Comparison of ENCODE assay signal across 33 cellular contexts in the genomic region with DNA sequence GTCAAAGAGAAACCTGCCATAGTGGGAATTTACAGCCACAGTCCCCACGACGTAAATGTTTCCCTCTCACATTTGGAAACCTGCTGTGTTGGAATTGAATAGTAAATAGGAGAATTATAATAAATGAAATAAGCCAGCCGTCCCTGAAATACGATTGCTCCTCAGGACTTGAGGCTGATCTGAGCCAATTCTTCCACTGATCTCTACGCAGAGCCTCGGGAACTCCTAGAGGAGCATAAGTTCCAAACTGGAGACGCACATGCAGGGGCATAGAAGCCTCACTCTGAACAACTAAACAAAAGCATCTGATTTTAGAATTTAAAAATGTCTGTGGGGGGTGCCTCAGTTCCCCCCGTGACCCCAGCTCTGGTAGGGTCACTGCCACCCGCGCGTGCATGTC. TPM values are rescaled to one million over a fixed set of nuclear protein-coding genes. Genes with fewer than 3 reads are reported as not detected.
DNase-seq lines count a peak whose midpoint lies in the region; ATAC-seq and TF ChIP-seq lines count a peak whose summit lies in the region.
"Had no signal": no experiment of that assay in that cellular context is flagged by ENCODE, and none has a peak within 500 bp of the region (broad histone marks: within the 10 kb centered on the region; RNA-seq: fewer than 3 reads in every experiment).

No MANE protein-coding gene starts in this region.

- H3K27me3 Mint-ChIP-seq in type B pancreatic cell: peaks cover 3% of the 10 kb centered on the region

- H3K4me3 Mint-ChIP-seq in type B pancreatic cell: no peak overlapping the region
- H3K4me3 Mint-ChIP-seq: activated CD8-positive, alpha-beta memory T cell treated with anti-CD3 and anti-CD28 coated beads, Interleukin-2, amount 10 ng/mL, durations not matched to agents 7 days and 5 days; activated T-cell treated with anti-CD3 and anti-CD28 coated beads, Interleukin-2, amount 50 U/mL, for 72 hours; CD8-positive, alpha-beta T cell; naive thymus-derived CD8-positive, alpha-beta T cell; stimulated activated effector memory CD8-positive, alpha-beta T cell treated with anti-CD3 and anti-CD28 coated beads, Interleukin-12 subunit alpha, Interleukin-12 subunit beta, amount 100 ng/mL, for 72 hours had no signal

- no peaks in the 10 kb centered on the region for H3K9me2 ChIP-seq in hepatocyte (replicated peaks; ENCODE audit: insufficient read depth)
- H3K9me2 ChIP-seq in PC-9 (ENCODE audit: insufficient read depth): no peaks in the 10 kb centered on the region

- H3K9me3 Mint-ChIP-seq in type B pancreatic cell: no peaks in the 10 kb centered on the region
- H3K9me3 Mint-ChIP-seq: activated T-cell treated with anti-CD3 and anti-CD28 coated beads, Interleukin-2, amount 50 U/mL, for 72 hours; CD8-positive, alpha-beta T cell; naive thymus-derived CD8-positive, alpha-beta T cell; stimulated activated effector memory CD8-positive, alpha-beta T cell treated with anti-CD3 and anti-CD28 coated beads, Interleukin-12 subunit alpha, Interleukin-12 subunit beta, amount 100 ng/mL, for 72 hours had no signal

- no peak for TF ChIP-seq CTCF in hepatocyte (IDR thresholded peaks at IDR 0.05; ENCODE audit: poor library complexity)
- TF ChIP-seq CTCF in type B pancreatic cell (conservative IDR thresholded peaks at IDR 0.05): no peak
- no peak for TF ChIP-seq CTCF in PC-9 (conservative IDR thresholded peaks at IDR 0.05)

- H3K79me2 ChIP-seq in hepatocyte (no peaks in the 10 kb centered on the region), PC-9 (ENCODE audit: low read depth) (no peaks in the 10 kb centered on the region)
- H3K79me2 ChIP-seq: parathyroid adenoma had no signal

- 50% methylated on average over 11 of the region's 11 CpGs for WGBS in right cardiac atrium
- WGBS in hepatocyte (ENCODE audit: low lambda C conversion rate, missing lambda C conversion rate): 57% methylated on average over 11 of the region's 11 CpGs

- POLR2A ChIA-PET in PC-9 (lab: Charles Lee; ENCODE audit: unreplicated experiment): no interaction called here

- H2AFZ ChIP-seq in hepatocyte (no peak overlapping the region), PC-9 (no peak overlapping the region)
- H2AFZ ChIP-seq: parathyroid adenoma had no signal

- H3K27ac ChIP-seq in right cardiac atrium (ENCODE audit: low read length): no peak overlapping the region
- peak overlapping the region; percentile 65 for H3K27ac ChIP-seq in hepatocyte
- no peak overlapping the region for H3K27ac ChIP-seq in PC-9
- H3K27ac ChIP-seq: 22Rv1, adrenal gland, brain microvascular endothelial cell, parathyroid adenoma, Peyer's patch had no signal

- H3K36me3 ChIP-seq in hepatocyte (replicated peaks; ENCODE audit: insufficient read depth, low read depth): no peaks in the 10 kb centered on the region
- H3K36me3 ChIP-seq in PC-9 (ENCODE audit: low read depth): no peaks in the 10 kb centered on the region
- H3K36me3 ChIP-seq: adrenal gland, brain microvascular endothelial cell, Peyer's patch had no signal

- no peaks in the 10 kb centered on the region for H3F3A ChIP-seq in PC-9 (ENCODE audit: insufficient read depth, low read depth)

- H3K27me3 ChIP-seq in right cardiac atrium (ENCODE audit: control insufficient read depth, insufficient read depth): no peaks in the 10 kb centered on the region
- H3K27me3 ChIP-seq in hepatocyte: no peaks in the 10 kb centered on the region
- H3K27me3 ChIP-seq in PC-9 (ENCODE audit: insufficient read depth, low read depth): no peaks in the 10 kb centered on the region
- H3K27me3 ChIP-seq: adrenal gland, brain microvascular endothelial cell, Peyer's patch had no signal

- H3K4me3 ChIP-seq in right cardiac atrium (ENCODE audit: low read length) (no peak overlapping the region), hepatocyte (no peak overlapping the region), PC-9 (no peak overlapping the region)
- H3K4me3 ChIP-seq: adrenal gland, GM12878, Peyer's patch had no signal

- no peak for ATAC-seq in left ventricle myocardium superior
- ATAC-seq in right cardiac atrium: no peak
- ATAC-seq: activated CD8-positive, alpha-beta memory T cell treated with anti-CD3 and anti-CD28 coated beads, Interleukin-2, amount 10 ng/mL, durations not matched to agents 7 days and 5 days; activated T-cell treated with anti-CD3 and anti-CD28 coated beads, Interleukin-2, amount 50 U/mL, for 72 hours; CD8-positive, alpha-beta T cell; GM12878; naive thymus-derived CD8-positive, alpha-beta T cell; stimulated activated effector memory CD8-positive, alpha-beta T cell treated with anti-CD3 and anti-CD28 coated beads, Interleukin-12 subunit alpha, Interleukin-12 subunit beta, amount 100 ng/mL, for 72 hours had no signal

- H3K4me2 ChIP-seq in hepatocyte (peak overlapping the region; percentile 55), PC-9 (no peak overlapping the region)

- H3K27ac Mint-ChIP-seq in type B pancreatic cell: peak overlapping the region; percentile 42
- H3K27ac Mint-ChIP-seq: activated CD8-positive, alpha-beta memory T cell treated with anti-CD3 and anti-CD28 coated beads, Interleukin-2, amount 10 ng/mL, durations not matched to agents 7 days and 5 days; activated T-cell treated with anti-CD3 and anti-CD28 coated beads, Interleukin-2, amount 50 U/mL, for 72 hours; CD8-positive, alpha-beta T cell; naive thymus-derived CD8-positive, alpha-beta T cell; stimulated activated effector memory CD8-positive, alpha-beta T cell treated with anti-CD3 and anti-CD28 coated beads, Interleukin-12 subunit alpha, Interleukin-12 subunit beta, amount 100 ng/mL, for 72 hours had no signal

- H4K20me1 ChIP-seq in hepatocyte (ENCODE audit: insufficient read depth, poor library complexity, severe bottlenecking) (no peaks in the 10 kb centered on the region), PC-9 (ENCODE audit: insufficient read depth) (no peaks in the 10 kb centered on the region)

- DNase-seq in left ventricle myocardium superior: peak; percentile 4
- no peak for DNase-seq in right cardiac atrium
- DNase-seq in hepatocyte (ENCODE audit: low spot score): no peak
- DNase-seq in type B pancreatic cell (ENCODE audit: extremely low spot score, unreplicated experiment): no peak
- no peak for DNase-seq in PC-9
- DNase-seq in activated CD8-positive, alpha-beta memory T cell treated with anti-CD3 and anti-CD28 coated beads, Interleukin-2, amount 50 U/mL, for 48 hours: no peak
- DNase-seq: activated CD4-positive, alpha-beta T cell treated with anti-CD3 and anti-CD28 coated beads, Interleukin-2, amount 50 U/mL, for 1 hour; activated CD8-positive, alpha-beta memory T cell treated with anti-CD3 and anti-CD28 coated beads, Interleukin-2, amount 10 ng/mL, durations not matched to agents 7 days and 5 days; activated naive CD4-positive, alpha-beta T cell treated with Interleukin-2 at 50 U/mL for 16 hours; activated T-cell treated with anti-CD3 and anti-CD28 coated beads, Interleukin-2, amount 50 U/mL, for 72 hours; adrenal gland; brain microvascular endothelial cell; CD8-positive, alpha-beta T cell; HCEC 1CT; islet precursor cell; MM.1S; naive thymus-derived CD8-positive, alpha-beta T cell; NCI-H1417; NCI-H2081; NCI-H2227 treated with DMSO at 0.1 percent for 48 hours; NCI-H526 treated with DMSO at 0.1 percent for 48 hours; Peyer's patch; SHP77 treated with DMSO at 0.1 percent for 48 hours; stimulated activated CD4-positive, alpha-beta T cell treated with anti-CD3 and anti-CD28 coated beads, Interleukin-4, amount 100 ng/mL, for 24 hours; T1000 had no signal

- H3K9me3 ChIP-seq in right cardiac atrium (ENCODE audit: control insufficient read depth, low read length): no peaks in the 10 kb centered on the region
- H3K9me3 ChIP-seq in hepatocyte (ENCODE audit: low read depth): no peaks in the 10 kb centered on the region
- no peaks in the 10 kb centered on the region for H3K9me3 ChIP-seq in PC-9 (ENCODE audit: insufficient read depth, low read depth)
- H3K9me3 ChIP-seq: adrenal gland, Peyer's patch had no signal

- intact Hi-C loops in left ventricle myocardium superior (cut with micrococcal nuclease) (no loop called here), right cardiac atrium (cut with DNase I) (no loop called here), PC-9 (cut with micrococcal nuclease; ENCODE audit: unreplicated experiment) (no loop called here)

- H3K4me1 ChIP-seq in right cardiac atrium (ENCODE audit: control insufficient read depth, insufficient read depth, low read length) (no peaks in the 10 kb centered on the region), hepatocyte (ENCODE audit: insufficient read depth) (peaks cover 34% of the 10 kb centered on the region), PC-9 (replicated peaks; ENCODE audit: insufficient read depth) (no peaks in the 10 kb centered on the region)
- H3K4me1 ChIP-seq: adrenal gland, parathyroid adenoma had no signal

- no peaks in the 10 kb centered on the region for H3K36me3 Mint-ChIP-seq in type B pancreatic cell
- H3K36me3 Mint-ChIP-seq: activated CD8-positive, alpha-beta memory T cell treated with anti-CD3 and anti-CD28 coated beads, Interleukin-2, amount 10 ng/mL, durations not matched to agents 7 days and 5 days; CD8-positive, alpha-beta T cell; naive thymus-derived CD8-positive, alpha-beta T cell; stimulated activated effector memory CD8-positive, alpha-beta T cell treated with anti-CD3 and anti-CD28 coated beads, Interleukin-12 subunit alpha, Interleukin-12 subunit beta, amount 100 ng/mL, for 72 hours had no signal

- CTCF ChIA-PET in PC-9 (lab: Charles Lee): no interaction called here

- BruUV-seq in PC-9 (replicated peaks; lab: Mats Ljungman, UMichigan): no TSS peak

- H3K4me1 Mint-ChIP-seq in type B pancreatic cell (ENCODE audit: unreplicated experiment): peaks cover 26% of the 10 kb centered on the region

RNA-seq across cellular contexts. Expression of gene TEX19, which starts 10.2 kb away (rescaled TPM):
- total RNA-seq in left ventricle myocardium superior: not detected
- total RNA-seq in right cardiac atrium: not detected
- not detected for polyA plus RNA-seq in right cardiac atrium
- total RNA-seq in hepatocyte: not detected in 2 replicates
- not detected in 2 replicates for polyA plus RNA-seq in hepatocyte
- 0.14 TPM in 1 of 2 replicates, not detected in the other for total RNA-seq in type B pancreatic cell (ENCODE audit: low replicate concordance)
- 0.24 and 0.28 TPM in 2 replicates for total RNA-seq in PC-9 (2021)
- total RNA-seq: CD8-positive, alpha-beta T cell; cerebellum; naive thymus-derived CD8-positive, alpha-beta T cell; Peyer's patch; temporal lobe had no signal
- polyA plus RNA-seq: adrenal gland; liver; naive thymus-derived CD8-positive, alpha-beta T cell had no signal

RNA-seq across cellular contexts. Expression of gene SECTM1, which starts 15.3 kb away (rescaled TPM):
- total RNA-seq in left ventricle myocardium superior (5.5 TPM), right cardiac atrium (1 to 10 TPM; 2.8 to 5.7 (median 3.3) TPM), hepatocyte (9.3 and 9.7 TPM in 2 replicates), type B pancreatic cell (ENCODE audit: low replicate concordance) (13.2 and 17.7 TPM in 2 replicates), PC-9 (2021) (3.6 and 6.3 TPM in 2 replicates)
- polyA plus RNA-seq in right cardiac atrium (2.5 TPM), hepatocyte (9.9 and 15.0 TPM in 2 replicates)
- total RNA-seq: GM12878 had no signal

RNA-seq across cellular contexts. Expression of gene UTS2R, which starts 22.7 kb away (rescaled TPM):
- total RNA-seq in left ventricle myocardium superior: 2.1 TPM
- 1 to 10 TPM; 2.3 to 7.5 (median 4.6) TPM for total RNA-seq in right cardiac atrium
- 1.0 TPM for polyA plus RNA-seq in right cardiac atrium
- total RNA-seq in hepatocyte: 0.10 TPM in 1 of 2 replicates, not detected in the other
- not detected in 2 replicates for polyA plus RNA-seq in hepatocyte
- 0.21 and 0.97 TPM in 2 replicates for total RNA-seq in type B pancreatic cell (ENCODE audit: low replicate concordance)
- total RNA-seq in PC-9 (2021): not detected in 2 replicates
- total RNA-seq: adrenal gland; CD8-positive, alpha-beta T cell; cerebellum; fibroblast of lung; liver; naive thymus-derived CD8-positive, alpha-beta T cell; Peyer's patch; temporal lobe had no signal
- polyA plus RNA-seq: adrenal gland; fibroblast of lung; liver; naive thymus-derived CD8-positive, alpha-beta T cell had no signal

RNA-seq across cellular contexts. Expression of gene CD7, which starts 31.5 kb away (rescaled TPM):
- total RNA-seq in left ventricle myocardium superior (0.64 TPM), right cardiac atrium (1 to 10 TPM in 2 of 4 donors, under 1 TPM in 2; 0.31 to 1.4 (median 0.80) TPM), hepatocyte (0.64 and 1.8 TPM in 2 replicates), type B pancreatic cell (ENCODE audit: low replicate concordance) (1.4 and 1.6 TPM in 2 replicates), PC-9 (2021) (0.48 and 0.68 TPM in 2 replicates)
- polyA plus RNA-seq in right cardiac atrium (0.45 TPM), hepatocyte (7.0 and 7.8 TPM in 2 replicates)
- total RNA-seq: cerebellum, temporal lobe had no signal
- polyA plus RNA-seq: fibroblast of lung, GM12878 had no signal
